In the genomic region with DNA sequence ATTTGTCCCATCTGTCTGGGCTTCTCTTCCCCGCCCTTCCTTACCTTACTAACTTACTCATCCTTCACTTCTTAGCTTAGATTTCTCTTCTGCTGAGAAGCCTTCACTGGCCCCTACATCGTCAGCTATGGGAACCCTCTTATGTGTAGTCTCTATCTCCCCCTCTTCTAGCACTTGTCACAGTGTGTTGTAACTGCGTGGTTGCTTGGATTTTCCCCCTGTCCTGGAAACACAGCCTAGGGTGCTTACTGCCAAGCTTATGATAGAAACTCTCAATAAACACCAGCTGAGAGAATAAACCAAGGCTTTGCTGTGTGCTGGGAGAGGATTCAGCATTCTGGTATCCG, we compare ENCODE assay signal across 13 cellular contexts.
DNase-seq lines count a peak whose midpoint lies in the region; ATAC-seq lines count a peak whose summit lies in the region.
"Had no signal": no experiment of that assay in that cellular context is flagged by ENCODE, and none has a peak within 500 bp of the region (broad histone marks: within the 10 kb centered on the region; RNA-seq: fewer than 3 reads in every experiment).

No MANE protein-coding gene starts in this region.

- peak overlapping the region; percentile 9 for H3K27ac Mint-ChIP-seq in activated CD4-positive, alpha-beta memory T cell treated with anti-CD3 and anti-CD28 coated beads for 36 hours
- H3K27ac Mint-ChIP-seq in activated CD4-positive, alpha-beta memory T cell treated with anti-CD3 and anti-CD28 coated beads, Interleukin-2, amount 10 ng/mL, durations not matched to agents 7 days and 5 days: no peak overlapping the region
- peak overlapping the region; percentile 56 for H3K27ac Mint-ChIP-seq in activated T-helper 1 cell treated with anti-CD3 and anti-CD28 coated beads, Interleukin-12 subunit alpha, Interleukin-12 subunit beta, Interleukin-2, Interleukin-4 antibody, amounts not matched to agents 30 ng/mL and 10 ng/mL and 1 ng/mL, durations not matched to agents 14 hours and 24 hours and 36 hours
- H3K27ac Mint-ChIP-seq in stimulated activated naive CD8-positive, alpha-beta T cell treated with anti-CD3 and anti-CD28 coated beads, Interleukin-15, amount 100 ng/mL, for 72 hours: peak overlapping the region; percentile 6 to 80
- H3K27ac Mint-ChIP-seq in effector memory CD8-positive, alpha-beta T cell: peak overlapping the region in 1 of 2 donors; percentile 94

- ATAC-seq in left lobe of liver: peak; percentile 41
- no peak for ATAC-seq in stimulated activated naive CD8-positive, alpha-beta T cell treated with anti-CD3 and anti-CD28 coated beads, Interleukin-15, amount 100 ng/mL, for 72 hours
- ATAC-seq in effector memory CD8-positive, alpha-beta T cell (replicated peaks): no peak
- no peak for ATAC-seq in GM18502 (IDR thresholded peaks at IDR 0.05; ENCODE audit: poor library complexity, unreplicated experiment)
- ATAC-seq: A549, GM12878 had no signal

- POLR2A ChIA-PET in activated CD4-positive, alpha-beta memory T cell treated with anti-CD3 and anti-CD28 coated beads for 36 hours (lab: Charles Lee): interaction anchor here (1.1 to 1.7 kb wide), 3 partner anchors 15 to 75 kb away, joined by 3 to 4 read pairs (median 3); no protein-coding TSS in a partner anchor
- POLR2A ChIA-PET in activated CD4-positive, alpha-beta memory T cell treated with anti-CD3 and anti-CD28 coated beads, Interleukin-2, amount 10 ng/mL, durations not matched to agents 7 days and 5 days (lab: Charles Lee): interaction anchor here (0.6 kb wide), 1 partner anchor 53 kb away, joined by 3 read pairs; no protein-coding TSS in a partner anchor

- no peaks in the 10 kb centered on the region for H3K36me3 Mint-ChIP-seq in activated CD4-positive, alpha-beta memory T cell treated with anti-CD3 and anti-CD28 coated beads for 36 hours
- H3K36me3 Mint-ChIP-seq in activated CD4-positive, alpha-beta memory T cell treated with anti-CD3 and anti-CD28 coated beads, Interleukin-2, amount 10 ng/mL, durations not matched to agents 7 days and 5 days (ENCODE audit: low read depth): peaks cover 17% of the 10 kb centered on the region
- H3K36me3 Mint-ChIP-seq in activated T-helper 1 cell treated with anti-CD3 and anti-CD28 coated beads, Interleukin-12 subunit alpha, Interleukin-12 subunit beta, Interleukin-2, Interleukin-4 antibody, amounts not matched to agents 30 ng/mL and 10 ng/mL and 1 ng/mL, durations not matched to agents 14 hours and 24 hours and 36 hours (ENCODE audit: low read depth): peaks cover 10% of the 10 kb centered on the region
- H3K36me3 Mint-ChIP-seq in effector memory CD8-positive, alpha-beta T cell (ENCODE audit: insufficient read depth): no peaks in the 10 kb centered on the region
- H3K36me3 Mint-ChIP-seq: brain had no signal

- intact Hi-C loops in activated CD4-positive, alpha-beta memory T cell treated with anti-CD3 and anti-CD28 coated beads for 36 hours (cut with micrococcal nuclease): loop anchor here (5.0 kb wide), 1 partner anchor 933 kb away; the partner anchor contains the start of gene MYB
- intact Hi-C loops in activated T-helper 1 cell treated with anti-CD3 and anti-CD28 coated beads, Interleukin-12 subunit alpha, Interleukin-12 subunit beta, Interleukin-2, Interleukin-4 antibody, amounts not matched to agents 30 ng/mL and 10 ng/mL and 1 ng/mL, durations not matched to agents 14 hours and 24 hours and 36 hours (cut with micrococcal nuclease): loop anchor here (5.0 kb wide), 1 partner anchor 733 kb away; no protein-coding TSS in a partner anchor

- peaks cover 2% of the 10 kb centered on the region for H3K9me3 Mint-ChIP-seq in activated CD4-positive, alpha-beta memory T cell treated with anti-CD3 and anti-CD28 coated beads for 36 hours
- H3K9me3 Mint-ChIP-seq in activated CD4-positive, alpha-beta memory T cell treated with anti-CD3 and anti-CD28 coated beads, Interleukin-2, amount 10 ng/mL, durations not matched to agents 7 days and 5 days: peaks cover 2% of the 10 kb centered on the region
- H3K9me3 Mint-ChIP-seq in activated T-helper 1 cell treated with anti-CD3 and anti-CD28 coated beads, Interleukin-12 subunit alpha, Interleukin-12 subunit beta, Interleukin-2, Interleukin-4 antibody, amounts not matched to agents 30 ng/mL and 10 ng/mL and 1 ng/mL, durations not matched to agents 14 hours and 24 hours and 36 hours: no peaks in the 10 kb centered on the region
- no peaks in the 10 kb centered on the region for H3K9me3 Mint-ChIP-seq in stimulated activated naive CD8-positive, alpha-beta T cell treated with anti-CD3 and anti-CD28 coated beads, Interleukin-15, amount 100 ng/mL, for 72 hours
- H3K9me3 Mint-ChIP-seq in effector memory CD8-positive, alpha-beta T cell: peaks cover 0 to 9% of the 10 kb centered on the region in 2 donors
- H3K9me3 Mint-ChIP-seq: brain had no signal

- no peaks in the 10 kb centered on the region for H3K27me3 Mint-ChIP-seq in activated CD4-positive, alpha-beta memory T cell treated with anti-CD3 and anti-CD28 coated beads for 36 hours
- H3K27me3 Mint-ChIP-seq in activated CD4-positive, alpha-beta memory T cell treated with anti-CD3 and anti-CD28 coated beads, Interleukin-2, amount 10 ng/mL, durations not matched to agents 7 days and 5 days: no peaks in the 10 kb centered on the region
- H3K27me3 Mint-ChIP-seq in activated T-helper 1 cell treated with anti-CD3 and anti-CD28 coated beads, Interleukin-12 subunit alpha, Interleukin-12 subunit beta, Interleukin-2, Interleukin-4 antibody, amounts not matched to agents 30 ng/mL and 10 ng/mL and 1 ng/mL, durations not matched to agents 14 hours and 24 hours and 36 hours (ENCODE audit: insufficient read depth): no peaks in the 10 kb centered on the region
- no peaks in the 10 kb centered on the region for H3K27me3 Mint-ChIP-seq in stimulated activated naive CD8-positive, alpha-beta T cell treated with anti-CD3 and anti-CD28 coated beads, Interleukin-15, amount 100 ng/mL, for 72 hours
- H3K27me3 Mint-ChIP-seq in effector memory CD8-positive, alpha-beta T cell: no peaks in the 10 kb centered on the region
- H3K27me3 Mint-ChIP-seq: brain had no signal

- CTCF ChIA-PET in activated CD4-positive, alpha-beta memory T cell treated with anti-CD3 and anti-CD28 coated beads for 36 hours (lab: Charles Lee): interaction anchor here (1.1 to 1.3 kb wide), 2 partner anchors 15 to 39 kb away, joined by 4 read pairs; no protein-coding TSS in a partner anchor
- CTCF ChIA-PET in activated CD4-positive, alpha-beta memory T cell treated with anti-CD3 and anti-CD28 coated beads, Interleukin-2, amount 10 ng/mL, durations not matched to agents 7 days and 5 days (lab: Charles Lee): no interaction called here

- no peak overlapping the region for H3K4me3 Mint-ChIP-seq in activated CD4-positive, alpha-beta memory T cell treated with anti-CD3 and anti-CD28 coated beads for 36 hours
- H3K4me3 Mint-ChIP-seq in activated CD4-positive, alpha-beta memory T cell treated with anti-CD3 and anti-CD28 coated beads, Interleukin-2, amount 10 ng/mL, durations not matched to agents 7 days and 5 days: no peak overlapping the region
- H3K4me3 Mint-ChIP-seq in activated T-helper 1 cell treated with anti-CD3 and anti-CD28 coated beads, Interleukin-12 subunit alpha, Interleukin-12 subunit beta, Interleukin-2, Interleukin-4 antibody, amounts not matched to agents 30 ng/mL and 10 ng/mL and 1 ng/mL, durations not matched to agents 14 hours and 24 hours and 36 hours: no peak overlapping the region
- peak overlapping the region; percentile 72 to 76 for H3K4me3 Mint-ChIP-seq in stimulated activated naive CD8-positive, alpha-beta T cell treated with anti-CD3 and anti-CD28 coated beads, Interleukin-15, amount 100 ng/mL, for 72 hours
- H3K4me3 Mint-ChIP-seq in effector memory CD8-positive, alpha-beta T cell: peak overlapping the region in 1 of 2 donors; percentile 62

- no peak for DNase-seq in activated CD4-positive, alpha-beta memory T cell treated with anti-CD3 and anti-CD28 coated beads for 36 hours
- no peak for DNase-seq in activated CD4-positive, alpha-beta memory T cell treated with anti-CD3 and anti-CD28 coated beads, Interleukin-2, amount 10 ng/mL, durations not matched to agents 7 days and 5 days
- no peak for DNase-seq in activated T-helper 1 cell treated with anti-CD3 and anti-CD28 coated beads, Interleukin-12 subunit alpha, Interleukin-12 subunit beta, Interleukin-2, Interleukin-4 antibody, amounts not matched to agents 30 ng/mL and 10 ng/mL and 1 ng/mL, durations not matched to agents 14 hours and 24 hours and 36 hours (ENCODE audit: low spot score)
- no peak for DNase-seq in left lobe of liver (ENCODE audit: low spot score)
- DNase-seq in stimulated activated naive CD8-positive, alpha-beta T cell treated with anti-CD3 and anti-CD28 coated beads, Interleukin-15, amount 100 ng/mL, for 72 hours: no peak
- DNase-seq in effector memory CD8-positive, alpha-beta T cell: no peak
- DNase-seq in stimulated activated CD4-positive, alpha-beta T cell treated with anti-CD3 and anti-CD28 coated beads, Interleukin-4, amount 100 ng/mL, for 4 hours: no peak
- DNase-seq: NCI-H345, transverse colon had no signal

- H3K4me1 Mint-ChIP-seq in activated CD4-positive, alpha-beta memory T cell treated with anti-CD3 and anti-CD28 coated beads for 36 hours (ENCODE audit: low read depth): peaks cover 51% of the 10 kb centered on the region
- H3K4me1 Mint-ChIP-seq in activated CD4-positive, alpha-beta memory T cell treated with anti-CD3 and anti-CD28 coated beads, Interleukin-2, amount 10 ng/mL, durations not matched to agents 7 days and 5 days: peaks cover 54% of the 10 kb centered on the region
- peaks cover 58% of the 10 kb centered on the region for H3K4me1 Mint-ChIP-seq in activated T-helper 1 cell treated with anti-CD3 and anti-CD28 coated beads, Interleukin-12 subunit alpha, Interleukin-12 subunit beta, Interleukin-2, Interleukin-4 antibody, amounts not matched to agents 30 ng/mL and 10 ng/mL and 1 ng/mL, durations not matched to agents 14 hours and 24 hours and 36 hours (ENCODE audit: low read depth)
- peaks cover 75% of the 10 kb centered on the region for H3K4me1 Mint-ChIP-seq in stimulated activated naive CD8-positive, alpha-beta T cell treated with anti-CD3 and anti-CD28 coated beads, Interleukin-15, amount 100 ng/mL, for 72 hours
- H3K4me1 Mint-ChIP-seq in effector memory CD8-positive, alpha-beta T cell (ENCODE audit: low read depth in 2 of 2): peaks cover 33 to 38% of the 10 kb centered on the region in 2 donors

Comparison
In these comparisons a context has a peak if more than half of its experiments do, and no peak if none do; other contexts are left out.
1. H3K4me3 Mint-ChIP-seq: peak in stimulated activated naive CD8-positive, alpha-beta T cell treated with anti-CD3 and anti-CD28 coated beads, Interleukin-15, amount 100 ng/mL, for 72 hours (2 of 2); none in activated CD4-positive, alpha-beta memory T cell treated with anti-CD3 and anti-CD28 coated beads for 36 hours (single experiment), activated CD4-positive, alpha-beta memory T cell treated with anti-CD3 and anti-CD28 coated beads, Interleukin-2, amount 10 ng/mL, durations not matched to agents 7 days and 5 days (single experiment) and activated T-helper 1 cell treated with anti-CD3 and anti-CD28 coated beads, Interleukin-12 subunit alpha, Interleukin-12 subunit beta, Interleukin-2, Interleukin-4 antibody, amounts not matched to agents 30 ng/mL and 10 ng/mL and 1 ng/mL, durations not matched to agents 14 hours and 24 hours and 36 hours (single experiment).